ENCODE assay signal across 25 cellular contexts in the genomic region with DNA sequence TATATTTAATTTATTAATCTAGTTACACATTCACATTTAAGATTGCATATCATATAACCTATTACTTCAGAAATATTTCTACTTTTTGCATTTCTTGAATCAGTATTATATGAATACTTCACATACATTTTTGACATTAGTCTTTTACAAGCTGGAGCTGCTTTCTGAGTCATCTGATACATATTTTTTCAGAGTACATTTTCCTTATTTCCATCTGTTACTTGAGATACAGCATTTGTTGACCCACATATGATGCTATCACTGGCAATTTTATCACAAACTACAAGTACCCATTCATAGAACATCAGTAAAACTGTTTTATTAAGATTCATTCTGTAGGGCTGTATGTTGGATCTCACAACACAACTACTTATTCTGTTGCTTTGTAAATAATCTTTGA.
DNase-seq lines count a peak whose midpoint lies in the region; ATAC-seq and TF ChIP-seq lines count a peak whose summit lies in the region.
"Had no signal": no experiment of that assay in that cellular context is flagged by ENCODE, and none has a peak within 500 bp of the region (broad histone marks: within the 10 kb centered on the region; RNA-seq: fewer than 3 reads in every experiment).

No MANE protein-coding gene starts in this region.

- no peak overlapping the region for H4K8ac ChIP-seq in neuronal stem cell (ENCODE audit: low read depth, low read length)

- peaks cover 73% of the 10 kb centered on the region for H3K4me1 Mint-ChIP-seq in WTC11

- no TSS peak for BruUV-seq in OCI-LY7 (replicated peaks; lab: Mats Ljungman, UMichigan)

- H3K4me2 ChIP-seq in neuronal stem cell (ENCODE audit: insufficient read depth, low read length, poor library complexity, severe bottlenecking) (no peak overlapping the region), OCI-LY7 (ENCODE audit: low read length) (no peak overlapping the region)

- no peaks in the 10 kb centered on the region for H3K79me1 ChIP-seq in neuronal stem cell (ENCODE audit: low read depth, low read length)

- ATAC-seq in WTC11 = no peak
- no peak for ATAC-seq in esophagus mucosa
- ATAC-seq: GM12878 had no signal

- H3K79me2 ChIP-seq in OCI-LY7 (ENCODE audit: insufficient read depth, low read depth, low read length) = no peaks in the 10 kb centered on the region

- H2BK5ac ChIP-seq in neuronal stem cell (ENCODE audit: low read length) = no peak overlapping the region

- no peaks in the 10 kb centered on the region for H3K27me3 ChIP-seq in HUES64 (ENCODE audit: insufficient read depth, low read length)
- no peaks in the 10 kb centered on the region for H3K27me3 ChIP-seq in iPS-18a (ENCODE audit: control insufficient read depth, insufficient read depth, low read length)
- no peaks in the 10 kb centered on the region for H3K27me3 ChIP-seq in neuronal stem cell (ENCODE audit: control insufficient read depth in 3 of 3, insufficient read depth in 3 of 3, low read depth in 1 of 3, low read length in 3 of 3)
- H3K27me3 ChIP-seq: MG63, Peyer's patch had no signal

- H2AFZ ChIP-seq in neuronal stem cell (ENCODE audit: low read length) (no peak overlapping the region), OCI-LY7 (ENCODE audit: low read length) (no peak overlapping the region)

- H3K9ac ChIP-seq in HUES64 (ENCODE audit: low read depth, low read length) = peak overlapping the region; percentile 75; the same call in 1 of the 2 replicates
- H3K9ac ChIP-seq in iPS-18a (ENCODE audit: low read length) = no peak overlapping the region
- no peak overlapping the region for H3K9ac ChIP-seq in neuronal stem cell (ENCODE audit: low read depth, low read length, poor library complexity)

- no peaks in the 10 kb centered on the region for H4K20me1 ChIP-seq in OCI-LY7 (ENCODE audit: insufficient read depth, low read length)

- TF ChIP-seq CTCF in WTC11 (IDR thresholded peaks at IDR 0.05) = no peak
- TF ChIP-seq CTCF in OCI-LY7 (conservative IDR thresholded peaks at IDR 0.05; ENCODE audit: low read length) = no peak

- H3K27ac ChIP-seq in HUES64 (ENCODE audit: low read depth, low read length) (peak overlapping the region; percentile 84; the same call in 1 of the 2 replicates), iPS-18a (ENCODE audit: low read length) (peak overlapping the region; percentile 49), neuronal stem cell (replicated peaks; ENCODE audit: low read length) (peak overlapping the region; percentile 50), OCI-LY7 (ENCODE audit: low read depth, low read length, poor library complexity, severe bottlenecking) (no peak overlapping the region)
- H3K27ac ChIP-seq: Peyer's patch had no signal

- peak overlapping the region; percentile 47; the same call in 1 of the 2 replicates for H3K27ac Mint-ChIP-seq in WTC11
- H3K27ac Mint-ChIP-seq: CD4-positive, alpha-beta memory T cell had no signal

- peaks cover 49% of the 10 kb centered on the region for H3K4me1 ChIP-seq in HUES64 (ENCODE audit: insufficient read depth, low read length)
- H3K4me1 ChIP-seq in iPS-18a (ENCODE audit: control insufficient read depth, low read depth, low read length) = peaks cover 53% of the 10 kb centered on the region
- peaks cover 11 to 24% of the 10 kb centered on the region in 2 donors for H3K4me1 ChIP-seq in neuronal stem cell (ENCODE audit: control insufficient read depth in 2 of 2, insufficient read depth in 1 of 2, low read depth in 1 of 2, low read length in 2 of 2)
- H3K4me1 ChIP-seq in OCI-LY7 (ENCODE audit: insufficient read depth, low read length, poor library complexity, severe bottlenecking) = no peaks in the 10 kb centered on the region
- H3K4me1 ChIP-seq: HAP-1, Peyer's patch had no signal

- H4K91ac ChIP-seq in neuronal stem cell (ENCODE audit: low read depth, low read length, poor library complexity) = no peak overlapping the region

- no peaks in the 10 kb centered on the region for H3K9me3 ChIP-seq in HUES64 (ENCODE audit: insufficient read depth, low read depth, low read length)
- no peaks in the 10 kb centered on the region for H3K9me3 ChIP-seq in iPS-18a (ENCODE audit: control insufficient read depth, low read depth, low read length)
- no peaks in the 10 kb centered on the region for H3K9me3 ChIP-seq in neuronal stem cell (replicated peaks in 1 of 2; ENCODE audit: control insufficient read depth in 2 of 2, insufficient read depth in 1 of 2, low read depth in 1 of 2, low read length in 2 of 2)
- no peaks in the 10 kb centered on the region for H3K9me3 ChIP-seq in OCI-LY7 (ENCODE audit: low read length)
- H3K9me3 ChIP-seq: HAP-1, MG63, Peyer's patch had no signal

- H3K36me3 Mint-ChIP-seq in WTC11 = no peaks in the 10 kb centered on the region
- H3K36me3 Mint-ChIP-seq: CD4-positive, alpha-beta memory T cell had no signal

- H3K9me2 ChIP-seq in OCI-LY7 (ENCODE audit: insufficient read depth, low read length) = no peaks in the 10 kb centered on the region

- H2BK12ac ChIP-seq in neuronal stem cell (ENCODE audit: low read length) = no peak overlapping the region

- no peaks in the 10 kb centered on the region for H3K27me3 Mint-ChIP-seq in WTC11 (ENCODE audit: low read depth)
- H3K27me3 Mint-ChIP-seq: CD4-positive, alpha-beta memory T cell had no signal

- H3K14ac ChIP-seq in neuronal stem cell (ENCODE audit: low read length) = no peak overlapping the region

- no peaks in the 10 kb centered on the region for H3K36me3 ChIP-seq in HUES64 (ENCODE audit: insufficient read depth, low read length)
- H3K36me3 ChIP-seq in iPS-18a (ENCODE audit: control insufficient read depth, low read depth, low read length) = no peaks in the 10 kb centered on the region
- H3K36me3 ChIP-seq in neuronal stem cell (replicated peaks in 1 of 2; ENCODE audit: control insufficient read depth in 2 of 2, insufficient read depth in 2 of 2, low read length in 2 of 2) = no peaks in the 10 kb centered on the region
- H3K36me3 ChIP-seq in OCI-LY7 (ENCODE audit: insufficient read depth, low read length) = no peaks in the 10 kb centered on the region
- H3K36me3 ChIP-seq: HAP-1, MG63, Peyer's patch had no signal

- no peak overlapping the region for H2BK15ac ChIP-seq in neuronal stem cell (ENCODE audit: low read length)

- POLR2A ChIA-PET in WTC11 (lab: Charles Lee) = interaction anchor here (0.5 kb wide), 1 partner anchor 103 kb away, joined by 4 read pairs; no protein-coding TSS in a partner anchor
- POLR2A ChIA-PET in OCI-LY7 (lab: Charles Lee) = interaction anchor here (0.7 kb wide), 1 partner anchor 460 kb away, joined by 3 read pairs; no protein-coding TSS in a partner anchor

- CTCF ChIA-PET in WTC11 (lab: Charles Lee) = no interaction called here
- CTCF ChIA-PET in OCI-LY7 (lab: Charles Lee; ENCODE audit: unreplicated experiment) = no interaction called here

- H3K23ac ChIP-seq in neuronal stem cell (ENCODE audit: low read depth, low read length, poor library complexity) = no peak overlapping the region

- intact Hi-C loops in OCI-LY7 (cut with micrococcal nuclease; ENCODE audit: unreplicated experiment) = no loop called here

- DNase-seq in WTC11 (ENCODE audit: low spot score) (no peak), neuronal stem cell (ENCODE audit: low spot score) (no peak), OCI-LY7 (ENCODE audit: low spot score) (no peak), NCI-H2081 treated with DMSO at 0.1 percent for 48 hours (lab: John Stamatoyannopoulos, UW) (no peak), islet precursor cell (no peak)
- DNase-seq: C1 segment of cervical spinal cord; CD4-positive, alpha-beta memory T cell; COR-L47; DMS53; GOT3; KG1; MG63; NCI-H1105 treated with DMSO at 0.1 percent for 48 hours; NCI-H2029; NCI-H226; NCI-H510A; NCI-H69; OCI-M1; Peyer's patch; SIG-M5 had no signal

- H2AK5ac ChIP-seq in neuronal stem cell (ENCODE audit: low read depth, low read length) = no peak overlapping the region

- H3K4me3 Mint-ChIP-seq in WTC11 = no peak overlapping the region
- H3K4me3 Mint-ChIP-seq: CD4-positive, alpha-beta memory T cell had no signal

- no peak overlapping the region for H3K18ac ChIP-seq in neuronal stem cell (ENCODE audit: low read length)

- H2BK120ac ChIP-seq in neuronal stem cell (ENCODE audit: low read depth, low read length) = no peak overlapping the region

- no peaks in the 10 kb centered on the region for H3K9me3 Mint-ChIP-seq in WTC11
- H3K9me3 Mint-ChIP-seq: CD4-positive, alpha-beta memory T cell had no signal

- H3K4me3 ChIP-seq in HUES64 (ENCODE audit: low read length) (no peak overlapping the region), iPS-18a (ENCODE audit: low read length) (no peak overlapping the region), neuronal stem cell (ENCODE audit: low read length in 2 of 2) (no peak overlapping the region), OCI-LY7 (ENCODE audit: low read depth, low read length, poor library complexity, severe bottlenecking) (no peak overlapping the region)
- H3K4me3 ChIP-seq: GM12878, HAP-1, MG63, Peyer's patch had no signal

- H3K4ac ChIP-seq in neuronal stem cell (ENCODE audit: low read length) = no peak overlapping the region

TF ChIP-seq in WTC11, 78 proteins besides CTCF, POLR2A, EP300 and RAD21:
- TF ChIP-seq NFYB (CRISPR knock-in tag; conservative IDR thresholded peaks at IDR 0.05; ENCODE audit: low read depth) = no peak
- TF ChIP-seq ETV6 (CRISPR knock-in tag; IDR thresholded peaks at IDR 0.05) = no peak
- TF ChIP-seq, protein P1, sequence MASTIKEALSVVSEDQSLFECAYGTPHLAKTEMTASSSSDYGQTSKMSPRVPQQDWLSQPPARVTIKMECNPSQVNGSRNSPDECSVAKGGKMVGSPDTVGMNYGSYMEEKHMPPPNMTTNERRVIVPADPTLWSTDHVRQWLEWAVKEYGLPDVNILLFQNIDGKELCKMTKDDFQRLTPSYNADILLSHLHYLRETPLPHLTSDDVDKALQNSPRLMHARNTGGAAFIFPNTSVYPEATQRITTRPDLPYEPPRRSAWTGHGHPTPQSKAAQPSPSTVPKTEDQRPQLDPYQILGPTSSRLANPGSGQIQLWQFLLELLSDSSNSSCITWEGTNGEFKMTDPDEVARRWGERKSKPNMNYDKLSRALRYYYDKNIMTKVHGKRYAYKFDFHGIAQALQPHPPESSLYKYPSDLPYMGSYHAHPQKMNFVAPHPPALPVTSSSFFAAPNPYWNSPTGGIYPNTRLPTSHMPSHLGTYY (CRISPR knock-in tag; IDR thresholded peaks at IDR 0.05) = no peak
- TF ChIP-seq FOXK1 (CRISPR knock-in tag; IDR thresholded peaks at IDR 0.05) = no peak
- no peak for TF ChIP-seq RORB (CRISPR knock-in tag; IDR thresholded peaks at IDR 0.05)
- TF ChIP-seq, protein P2, sequence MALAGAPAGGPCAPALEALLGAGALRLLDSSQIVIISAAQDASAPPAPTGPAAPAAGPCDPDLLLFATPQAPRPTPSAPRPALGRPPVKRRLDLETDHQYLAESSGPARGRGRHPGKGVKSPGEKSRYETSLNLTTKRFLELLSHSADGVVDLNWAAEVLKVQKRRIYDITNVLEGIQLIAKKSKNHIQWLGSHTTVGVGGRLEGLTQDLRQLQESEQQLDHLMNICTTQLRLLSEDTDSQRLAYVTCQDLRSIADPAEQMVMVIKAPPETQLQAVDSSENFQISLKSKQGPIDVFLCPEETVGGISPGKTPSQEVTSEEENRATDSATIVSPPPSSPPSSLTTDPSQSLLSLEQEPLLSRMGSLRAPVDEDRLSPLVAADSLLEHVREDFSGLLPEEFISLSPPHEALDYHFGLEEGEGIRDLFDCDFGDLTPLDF (CRISPR knock-in tag; IDR thresholded peaks at IDR 0.05) = no peak
- no peak for TF ChIP-seq TP53 (CRISPR knock-in tag; IDR thresholded peaks at IDR 0.05)
TF ChIP-seq in WTC11: peak in this region for 0.
